8 cellular contexts compared by ENCODE assay signal in the genomic region with DNA sequence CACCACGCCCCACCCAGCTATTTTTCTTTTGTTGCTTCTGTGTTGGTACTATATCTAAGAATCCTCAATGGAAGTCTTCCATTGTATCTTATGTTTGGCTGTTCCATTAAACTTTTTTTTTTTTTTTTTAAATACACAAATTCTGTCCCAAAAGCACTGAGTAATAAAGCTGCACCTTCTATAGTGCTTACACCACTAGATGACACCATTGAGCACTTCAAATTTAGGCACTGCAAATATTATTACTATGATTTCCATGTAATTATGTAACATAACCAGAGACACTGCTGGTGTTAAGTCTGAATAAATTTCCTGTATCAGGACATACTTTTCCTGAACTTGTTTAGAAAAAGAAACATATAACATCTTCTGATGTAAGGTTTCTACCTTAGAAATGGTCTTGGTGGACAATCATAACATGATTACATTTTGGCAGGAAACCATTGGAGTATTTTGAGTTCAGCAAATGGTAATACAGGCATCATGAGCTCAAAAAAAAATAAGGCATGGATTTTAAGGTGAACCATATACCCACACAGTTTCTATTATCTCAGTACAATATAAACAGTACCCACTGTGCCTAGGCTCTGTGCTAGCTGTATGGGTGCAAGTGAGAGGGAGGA.
A peak's percentile ranks its signal among the peaks of the same experiment; 100 is the strongest.
DNase-seq lines count a peak whose midpoint lies in the region; ATAC-seq, FAIRE-seq and TF ChIP-seq lines count a peak whose summit lies in the region.

No MANE protein-coding gene starts in this region.

- FAIRE-seq in G401.6 (lab: Jason Lieb, UNC) = peak; percentile 33

- no peak overlapping the region for H3K27ac ChIP-seq in ovary

- intact Hi-C loops in ovary (cut with DNase I) = no loop called here

- no peaks in the 10 kb centered on the region for H3K27me3 ChIP-seq in ovary

- no peak for ATAC-seq in HG02970 (IDR thresholded peaks at IDR 0.05; ENCODE audit: low FRiP score, unreplicated experiment)
- no peak for ATAC-seq in GM18511 (IDR thresholded peaks at IDR 0.05; ENCODE audit: unreplicated experiment)
- ATAC-seq in GM18858 (IDR thresholded peaks at IDR 0.05; ENCODE audit: unreplicated experiment) = no peak
- ATAC-seq in omental fat pad (ENCODE audit: low FRiP score) = no peak

- no peaks in the 10 kb centered on the region for H3K36me3 ChIP-seq in ovary

- no peak for TF ChIP-seq POLR2A in ovary (IDR thresholded peaks at IDR 0.05)

- WGBS in ovary, 3 donors = 89 to 97% (median 93%) methylated on average over 1 of the region's 1 CpG

- no peak for TF ChIP-seq EP300 in ovary (IDR thresholded peaks at IDR 0.05)

- DNase-seq in NAMALWA (ENCODE audit: low spot score) (peak; percentile 67), epidermal melanocyte (ENCODE audit: insufficient read length, low spot score) (peak; percentile 22), ovary (no peak), omental fat pad (ENCODE audit: low spot score) (no peak)

- H3K9me3 ChIP-seq in ovary = no peaks in the 10 kb centered on the region

- peaks cover 5% of the 10 kb centered on the region for H3K4me1 ChIP-seq in ovary (ENCODE audit: insufficient read depth)

- peak in 2 of 3 donors; percentile 35 to 48 for TF ChIP-seq CTCF in ovary (IDR thresholded peaks at IDR 0.05)
- TF ChIP-seq CTCF in omental fat pad (IDR thresholded peaks at IDR 0.05) = no peak

- H3K4me3 ChIP-seq in ovary = no peak overlapping the region

Comparison
In these comparisons a context has a peak if more than half of its experiments do, and no peak if none do; other contexts are left out.
1. DNase-seq: peak in NAMALWA (single experiment) and epidermal melanocyte (single experiment); none in ovary (0 of 5) and omental fat pad (single experiment).
2. CTCF ChIP-seq: peak in ovary (2 of 3); none in omental fat pad (0 of 3).